In the genomic region with DNA sequence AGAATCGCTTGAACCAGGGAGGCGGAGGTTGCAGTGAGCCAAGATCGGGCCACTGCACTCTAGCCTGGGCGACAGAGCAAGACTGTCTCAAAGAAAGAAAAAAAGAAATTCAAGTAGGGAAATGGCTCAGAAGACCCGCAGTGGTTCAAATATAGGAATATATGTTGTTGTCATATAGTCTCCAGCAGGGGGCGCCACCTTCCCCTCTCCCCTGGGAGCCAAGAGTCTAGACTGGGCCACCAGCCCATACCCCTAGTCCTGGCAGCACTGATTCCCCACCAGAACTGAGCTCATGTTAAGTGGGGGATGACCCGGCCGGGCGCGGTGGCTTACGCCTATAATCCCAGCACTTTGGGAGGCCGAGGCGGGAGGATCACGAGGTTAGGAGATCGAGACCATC, we compare ENCODE assay signal across 8 cellular contexts. TPM values are rescaled to one million over a fixed set of nuclear protein-coding genes. Genes with fewer than 3 reads are reported as not detected.
DNase-seq lines count a peak whose midpoint lies in the region; ATAC-seq and TF ChIP-seq lines count a peak whose summit lies in the region.
"Not testable (repeated sequence)": the region's sequence is repeated elsewhere in the genome, so short reads cannot be mapped to it uniquely, and the experiment has no call there.

No MANE protein-coding gene starts in this region.

- H3K4me3 ChIP-seq in DND-41 (ENCODE audit: low read depth in 1 of 2, low read length in 2 of 2); Jurkat, Clone E6-1 (ENCODE audit: low read length); body of pancreas; prostate gland: not testable (repeated sequence)

- H4K20me1 ChIP-seq in DND-41 (ENCODE audit: insufficient read depth, low read length), result not testable (repeated sequence)

- H3K9me3 ChIP-seq in DND-41 (ENCODE audit: insufficient read depth, low read length, severe bottlenecking); body of pancreas; prostate gland: not testable (repeated sequence)

- TF ChIP-seq CTCF in DND-41 (IDR thresholded peaks at IDR 0.05; ENCODE audit: borderline replicate concordance, extremely low read depth, low read length, poor library complexity, severe bottlenecking) (peak; percentile 63), body of pancreas (IDR thresholded peaks at IDR 0.05) (peak in 3 of 7 experiments; percentile 6 to 23 (median 10)), prostate gland (IDR thresholded peaks at IDR 0.05) (peak in 3 of 4 experiments; percentile 13 to 43 (median 27))
- TF ChIP-seq CTCF in activated CD8-positive, alpha-beta T cell treated with anti-CD3 and anti-CD28 coated beads for 36 hours (IDR thresholded peaks at IDR 0.05), result peak; percentile 85

- not testable (repeated sequence) for H3K27me3 Mint-ChIP-seq in activated CD8-positive, alpha-beta T cell treated with anti-CD3 and anti-CD28 coated beads for 36 hours; stimulated activated naive CD8-positive, alpha-beta T cell treated with anti-CD3 and anti-CD28 coated beads, Interleukin-15, amount 100 ng/mL, for 72 hours

- not testable (repeated sequence) for H3K27ac ChIP-seq in DND-41 (ENCODE audit: low read length); body of pancreas; prostate gland

- ATAC-seq in DND-41 (ENCODE audit: insufficient read depth, low read depth) (peak; percentile 81), left cardiac atrium (peak in 1 of 2 donors; percentile 52)
- peak; percentile 81 for ATAC-seq in activated CD8-positive, alpha-beta T cell treated with anti-CD3 and anti-CD28 coated beads for 36 hours
- ATAC-seq in body of pancreas, result not testable (repeated sequence)
- peak; percentile 91 for ATAC-seq in stimulated activated naive CD8-positive, alpha-beta T cell treated with anti-CD3 and anti-CD28 coated beads, Interleukin-15, amount 100 ng/mL, for 72 hours

- CTCF ChIA-PET in activated CD8-positive, alpha-beta T cell treated with anti-CD3 and anti-CD28 coated beads for 36 hours (lab: Charles Lee), result interaction anchor here (0.5 to 4.3 kb wide), 37 partner anchors 10 to 268 kb away, joined by 3 to 61 read pairs (median 4); partner anchors contain the start of genes DHRS13, FLOT2 and TLCD1

- not testable (repeated sequence) for H3K4me1 Mint-ChIP-seq in activated CD8-positive, alpha-beta T cell treated with anti-CD3 and anti-CD28 coated beads for 36 hours (ENCODE audit: low read depth)
- peaks cover 20% of the 10 kb centered on the region for H3K4me1 Mint-ChIP-seq in stimulated activated naive CD8-positive, alpha-beta T cell treated with anti-CD3 and anti-CD28 coated beads, Interleukin-15, amount 100 ng/mL, for 72 hours

- peak; percentile 53 for DNase-seq in DND-41
- DNase-seq in Jurkat, Clone E6-1 (ENCODE audit: low read depth, low spot score), result peak; percentile 48
- DNase-seq in SHP77 (lab: John Stamatoyannopoulos, UW), result peak; percentile 26 to 49
- peak; percentile 82 for DNase-seq in activated CD8-positive, alpha-beta T cell treated with anti-CD3 and anti-CD28 coated beads for 36 hours
- DNase-seq in body of pancreas, result peak in 3 of 4 donors; percentile 16 to 26 (median 18)
- peak; percentile 60 for DNase-seq in left cardiac atrium
- not testable (repeated sequence) for DNase-seq in prostate gland (ENCODE audit: low spot score)
- peak; percentile 52 to 62 for DNase-seq in stimulated activated naive CD8-positive, alpha-beta T cell treated with anti-CD3 and anti-CD28 coated beads, Interleukin-15, amount 100 ng/mL, for 72 hours

- not testable (repeated sequence) for H3K27ac Mint-ChIP-seq in activated CD8-positive, alpha-beta T cell treated with anti-CD3 and anti-CD28 coated beads for 36 hours; stimulated activated naive CD8-positive, alpha-beta T cell treated with anti-CD3 and anti-CD28 coated beads, Interleukin-15, amount 100 ng/mL, for 72 hours

- H3K4me3 Mint-ChIP-seq in activated CD8-positive, alpha-beta T cell treated with anti-CD3 and anti-CD28 coated beads for 36 hours; stimulated activated naive CD8-positive, alpha-beta T cell treated with anti-CD3 and anti-CD28 coated beads, Interleukin-15, amount 100 ng/mL, for 72 hours: not testable (repeated sequence)

- H3K9ac ChIP-seq in DND-41 (ENCODE audit: low read depth, low read length), result not testable (repeated sequence)

- not testable (repeated sequence) for H3K27me3 ChIP-seq in DND-41 (ENCODE audit: insufficient read depth, low read length, poor library complexity); body of pancreas; prostate gland (replicated peaks; ENCODE audit: insufficient read depth)

- H3K9me3 Mint-ChIP-seq in activated CD8-positive, alpha-beta T cell treated with anti-CD3 and anti-CD28 coated beads for 36 hours; stimulated activated naive CD8-positive, alpha-beta T cell treated with anti-CD3 and anti-CD28 coated beads, Interleukin-15, amount 100 ng/mL, for 72 hours: not testable (repeated sequence)

- not testable (repeated sequence) for H3K36me3 Mint-ChIP-seq in activated CD8-positive, alpha-beta T cell treated with anti-CD3 and anti-CD28 coated beads for 36 hours (ENCODE audit: low read depth)

- not testable (repeated sequence) for TF ChIP-seq POLR2A in body of pancreas (IDR thresholded peaks at IDR 0.05); prostate gland (IDR thresholded peaks at IDR 0.05)

- intact Hi-C loops in activated CD8-positive, alpha-beta T cell treated with anti-CD3 and anti-CD28 coated beads for 36 hours (cut with micrococcal nuclease); body of pancreas (cut with DNase I); left cardiac atrium (cut with DNase I); prostate gland (cut with DNase I): not testable (repeated sequence)

- WGBS in body of pancreas, 2 donors, result 74 to 81% methylated on average over 8 to 15 of the region's 15 CpGs
- 92% methylated on average over 15 of the region's 15 CpGs for WGBS in prostate gland

- POLR2A ChIA-PET in activated CD8-positive, alpha-beta T cell treated with anti-CD3 and anti-CD28 coated beads for 36 hours (lab: Charles Lee), result interaction anchor here (1.2 to 1.8 kb wide), 3 partner anchors 50 to 98 kb away, joined by 3 to 7 read pairs (median 6); partner anchors contain the start of gene DHRS13

- not testable (repeated sequence) for H3K79me2 ChIP-seq in DND-41 (ENCODE audit: insufficient read depth, low read length)

- H3K4me1 ChIP-seq in DND-41 (ENCODE audit: insufficient read depth, low read length); body of pancreas; prostate gland (replicated peaks): not testable (repeated sequence)

- H3K4me2 ChIP-seq in DND-41 (ENCODE audit: insufficient read depth, low read length), result not testable (repeated sequence)

- not testable (repeated sequence) for H3K36me3 ChIP-seq in DND-41 (ENCODE audit: insufficient read depth, low read length); body of pancreas (replicated peaks in 1 of 2; ENCODE audit: insufficient read depth in 1 of 2, low read depth in 2 of 2); prostate gland

- not testable (repeated sequence) for H2AFZ ChIP-seq in DND-41 (ENCODE audit: low read depth, low read length)

RNA-seq across cellular contexts. Expression of gene FAM222B, which starts 6.1 kb away (rescaled TPM):
- polyA plus RNA-seq in Jurkat, Clone E6-1 (2012; ENCODE audit: insufficient read depth, insufficient read length), result 12.1 TPM
- total RNA-seq in activated CD8-positive, alpha-beta T cell treated with anti-CD3 and anti-CD28 coated beads for 36 hours, result 10 to 100 TPM; 14.7 to 15.2 TPM
- 10 to 100 TPM in 1 of 2 donors, 1 to 10 TPM in 1; 9.9 to 15.3 TPM for total RNA-seq in body of pancreas
- 10 to 100 TPM; 15.7 to 18.8 TPM for total RNA-seq in left cardiac atrium
- total RNA-seq in prostate gland, result 10 to 100 TPM; 14.9 to 48.9 TPM

RNA-seq across cellular contexts. Expression of gene ERAL1, which starts 6.1 kb away (rescaled TPM):
- 83.4 TPM for polyA plus RNA-seq in Jurkat, Clone E6-1 (2012; ENCODE audit: insufficient read depth, insufficient read length)
- 10 to 100 TPM; 58.2 to 60.0 TPM for total RNA-seq in activated CD8-positive, alpha-beta T cell treated with anti-CD3 and anti-CD28 coated beads for 36 hours
- 10 to 100 TPM; 13.0 to 49.4 TPM for total RNA-seq in body of pancreas
- 10 to 100 TPM; 29.0 to 30.2 TPM for total RNA-seq in left cardiac atrium
- total RNA-seq in prostate gland, result 10 to 100 TPM; 49.9 to 70.8 TPM

RNA-seq across cellular contexts. Expression of gene FLOT2, which starts 48.9 kb away (rescaled TPM):
- polyA plus RNA-seq in Jurkat, Clone E6-1 (2012; ENCODE audit: insufficient read depth, insufficient read length), result 92.1 TPM
- total RNA-seq in activated CD8-positive, alpha-beta T cell treated with anti-CD3 and anti-CD28 coated beads for 36 hours, result 10 to 100 TPM; 59.7 to 60.1 TPM
- total RNA-seq in body of pancreas (10 to 100 TPM; 26.0 to 32.4 TPM), left cardiac atrium (100 to 1,000 TPM in 1 of 2 donors, 10 to 100 TPM in 1; 89.9 to 107 TPM), prostate gland (100 to 1,000 TPM in 1 of 2 donors, 10 to 100 TPM in 1; 82.9 to 121 TPM)

RNA-seq across cellular contexts. Expression of gene DHRS13, which starts 54.2 kb away (rescaled TPM):
- 13.9 TPM for polyA plus RNA-seq in Jurkat, Clone E6-1 (2012; ENCODE audit: insufficient read depth, insufficient read length)
- total RNA-seq in activated CD8-positive, alpha-beta T cell treated with anti-CD3 and anti-CD28 coated beads for 36 hours, result 10 to 100 TPM; 37.3 to 38.2 TPM
- total RNA-seq in body of pancreas, result 1 to 10 TPM; 7.3 to 9.9 TPM
- 1 to 10 TPM; 2.8 to 3.7 TPM for total RNA-seq in left cardiac atrium
- total RNA-seq in prostate gland, result 10 to 100 TPM; 36.8 to 61.3 TPM
